21 cellular contexts compared by ENCODE assay signal in the genomic region with DNA sequence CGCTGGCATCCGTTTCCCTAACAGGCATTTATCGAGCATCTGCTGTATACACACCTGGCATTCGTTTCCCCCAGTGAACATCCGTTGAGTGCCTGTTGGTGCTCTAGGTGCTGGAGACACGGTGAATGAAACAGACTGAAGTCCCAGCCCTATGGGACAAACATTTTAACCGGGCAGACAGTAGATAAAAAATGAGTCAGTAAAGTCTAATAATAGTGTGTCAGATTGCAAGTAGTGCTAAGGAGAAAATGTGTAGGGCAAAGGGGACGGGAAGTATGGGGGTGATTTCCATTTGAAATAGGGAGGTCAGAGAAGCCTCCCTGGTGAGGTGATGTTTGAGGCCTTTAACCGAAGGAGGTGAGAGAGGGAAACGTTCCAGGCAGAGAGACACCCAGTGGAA. TPM values are rescaled to one million over a fixed set of nuclear protein-coding genes. Genes with fewer than 3 reads are reported as not detected.
DNase-seq lines count a peak whose midpoint lies in the region; ATAC-seq and TF ChIP-seq lines count a peak whose summit lies in the region.
"Had no signal": no experiment of that assay in that cellular context is flagged by ENCODE, and none has a peak within 500 bp of the region (broad histone marks: within the 10 kb centered on the region; RNA-seq: fewer than 3 reads in every experiment).

No MANE protein-coding gene starts in this region.

- H3K27me3 Mint-ChIP-seq in activated CD4-positive, alpha-beta memory T cell treated with anti-CD3 and anti-CD28 coated beads, Interleukin-2, amount 10 ng/mL, durations not matched to agents 7 days and 5 days, result no peaks in the 10 kb centered on the region
- no peaks in the 10 kb centered on the region for H3K27me3 Mint-ChIP-seq in activated CD4-positive, alpha-beta memory T cell treated with anti-CD3 and anti-CD28 coated beads for 36 hours
- no peaks in the 10 kb centered on the region for H3K27me3 Mint-ChIP-seq in osteocyte (ENCODE audit: unreplicated experiment)

- H3K9me3 ChIP-seq in heart left ventricle (no peaks in the 10 kb centered on the region), right atrium auricular region (no peaks in the 10 kb centered on the region)
- H3K9me3 ChIP-seq: MG63 had no signal

- ATAC-seq in heart left ventricle, result peak; percentile 38 to 62 (median 56)

- peaks cover 36% of the 10 kb centered on the region for H3K36me3 Mint-ChIP-seq in activated CD4-positive, alpha-beta memory T cell treated with anti-CD3 and anti-CD28 coated beads, Interleukin-2, amount 10 ng/mL, durations not matched to agents 7 days and 5 days (ENCODE audit: low read depth)
- no peaks in the 10 kb centered on the region for H3K36me3 Mint-ChIP-seq in activated CD4-positive, alpha-beta memory T cell treated with anti-CD3 and anti-CD28 coated beads for 36 hours
- H3K36me3 Mint-ChIP-seq in osteocyte (ENCODE audit: unreplicated experiment), result peaks cover 8% of the 10 kb centered on the region

- H3K27me3 ChIP-seq in heart left ventricle (no peaks in the 10 kb centered on the region), right atrium auricular region (no peaks in the 10 kb centered on the region)
- H3K27me3 ChIP-seq: MG63 had no signal

- 55 to 62% (median 57%) methylated on average over 10 of the region's 10 CpGs for WGBS in heart left ventricle, 4 donors

- H3K4me1 Mint-ChIP-seq in activated CD4-positive, alpha-beta memory T cell treated with anti-CD3 and anti-CD28 coated beads, Interleukin-2, amount 10 ng/mL, durations not matched to agents 7 days and 5 days, result peaks cover 39% of the 10 kb centered on the region
- H3K4me1 Mint-ChIP-seq in activated CD4-positive, alpha-beta memory T cell treated with anti-CD3 and anti-CD28 coated beads for 36 hours (ENCODE audit: low read depth), result peaks cover 21% of the 10 kb centered on the region
- H3K4me1 Mint-ChIP-seq in osteocyte (ENCODE audit: unreplicated experiment), result no peaks in the 10 kb centered on the region

- no peak overlapping the region for H3K4me3 Mint-ChIP-seq in activated CD4-positive, alpha-beta memory T cell treated with anti-CD3 and anti-CD28 coated beads, Interleukin-2, amount 10 ng/mL, durations not matched to agents 7 days and 5 days
- no peak overlapping the region for H3K4me3 Mint-ChIP-seq in activated CD4-positive, alpha-beta memory T cell treated with anti-CD3 and anti-CD28 coated beads for 36 hours
- no peak overlapping the region for H3K4me3 Mint-ChIP-seq in osteocyte (ENCODE audit: unreplicated experiment)

- CTCF ChIA-PET in activated CD4-positive, alpha-beta memory T cell treated with anti-CD3 and anti-CD28 coated beads, Interleukin-2, amount 10 ng/mL, durations not matched to agents 7 days and 5 days (lab: Charles Lee), result no interaction called here
- CTCF ChIA-PET in activated CD4-positive, alpha-beta memory T cell treated with anti-CD3 and anti-CD28 coated beads for 36 hours (lab: Charles Lee), result no interaction called here

- DNase-seq in activated CD4-positive, alpha-beta memory T cell treated with anti-CD3 and anti-CD28 coated beads, Interleukin-2, amount 10 ng/mL, durations not matched to agents 7 days and 5 days, result no peak
- DNase-seq in activated CD4-positive, alpha-beta memory T cell treated with anti-CD3 and anti-CD28 coated beads for 36 hours, result no peak
- DNase-seq in heart left ventricle (no peak), cardiac septum (ENCODE audit: low spot score) (no peak), right atrium auricular region (ENCODE audit: low spot score) (no peak), osteocyte (ENCODE audit: extremely low spot score, unreplicated experiment) (no peak), NCI-H748 (lab: John Stamatoyannopoulos, UW; ENCODE audit: unreplicated experiment) (no peak)
- DNase-seq: Calu3, DMS79 treated with DMSO at 0.1 percent for 48 hours, GF-D8, HCEC 1CT, IMR-90, KG1, MG63, NCI-H1105 treated with DMSO at 0.1 percent for 48 hours, NCI-H2029, NCI-H446, NCI-H524 treated with DMSO at 0.1 percent for 48 hours, NCI-H82, PC-9, SHP77 treated with DMSO at 0.1 percent for 48 hours had no signal

- H3K4me3 ChIP-seq in heart left ventricle (no peak overlapping the region), right atrium auricular region (no peak overlapping the region)
- H3K4me3 ChIP-seq: MG63, PC-9 had no signal

- peak overlapping the region; percentile 31 for H3K27ac Mint-ChIP-seq in activated CD4-positive, alpha-beta memory T cell treated with anti-CD3 and anti-CD28 coated beads, Interleukin-2, amount 10 ng/mL, durations not matched to agents 7 days and 5 days
- H3K27ac Mint-ChIP-seq in activated CD4-positive, alpha-beta memory T cell treated with anti-CD3 and anti-CD28 coated beads for 36 hours, result no peak overlapping the region
- H3K27ac Mint-ChIP-seq in osteocyte (ENCODE audit: unreplicated experiment), result no peak overlapping the region

- intact Hi-C loops in activated CD4-positive, alpha-beta memory T cell treated with anti-CD3 and anti-CD28 coated beads for 36 hours (cut with micrococcal nuclease), result no loop called here
- intact Hi-C loops in heart left ventricle (cut with DNase I) (no loop called here), cardiac septum (cut with DNase I) (no loop called here)

- H3K27ac ChIP-seq in heart left ventricle (peak overlapping the region in 9 of 12 donors; percentile 11 to 76 (median 57)), right atrium auricular region (peak overlapping the region; percentile 22 to 73)
- H3K27ac ChIP-seq: PC-9 had no signal

- no peak for TF ChIP-seq POLR2A in heart left ventricle (IDR thresholded peaks at IDR 0.05)

- H3K4me1 ChIP-seq in heart left ventricle (peaks cover 0 to 1% (median 0%) of the 10 kb centered on the region in 12 donors), right atrium auricular region (no peaks in the 10 kb centered on the region)

- H3K36me3 ChIP-seq in heart left ventricle (peaks cover 0 to 4% (median 0%) of the 10 kb centered on the region in 9 donors), right atrium auricular region (no peaks in the 10 kb centered on the region)
- H3K36me3 ChIP-seq: MG63 had no signal

- POLR2A ChIA-PET in activated CD4-positive, alpha-beta memory T cell treated with anti-CD3 and anti-CD28 coated beads, Interleukin-2, amount 10 ng/mL, durations not matched to agents 7 days and 5 days (lab: Charles Lee), result no interaction called here
- POLR2A ChIA-PET in activated CD4-positive, alpha-beta memory T cell treated with anti-CD3 and anti-CD28 coated beads for 36 hours (lab: Charles Lee), result no interaction called here

- TF ChIP-seq CTCF in heart left ventricle (IDR thresholded peaks at IDR 0.05) (no peak), right atrium auricular region (IDR thresholded peaks at IDR 0.05) (no peak), osteocyte (IDR thresholded peaks at IDR 0.05) (no peak)

- H3K9me3 Mint-ChIP-seq in activated CD4-positive, alpha-beta memory T cell treated with anti-CD3 and anti-CD28 coated beads, Interleukin-2, amount 10 ng/mL, durations not matched to agents 7 days and 5 days, result no peaks in the 10 kb centered on the region
- H3K9me3 Mint-ChIP-seq in activated CD4-positive, alpha-beta memory T cell treated with anti-CD3 and anti-CD28 coated beads for 36 hours, result no peaks in the 10 kb centered on the region
- H3K9me3 Mint-ChIP-seq in osteocyte (ENCODE audit: unreplicated experiment), result no peaks in the 10 kb centered on the region

RNA-seq across cellular contexts. Expression of a gene that starts 5.3 kb away (rescaled TPM):
- total RNA-seq in activated CD4-positive, alpha-beta memory T cell treated with anti-CD3 and anti-CD28 coated beads, Interleukin-2, amount 10 ng/mL, durations not matched to agents 7 days and 5 days, result 100 to 1,000 TPM; 446 to 461 TPM
- 100 to 1,000 TPM; 149 to 150 TPM for total RNA-seq in activated CD4-positive, alpha-beta memory T cell treated with anti-CD3 and anti-CD28 coated beads for 36 hours
- total RNA-seq in heart left ventricle (10 to 100 TPM; 37.1 to 72.5 (median 55.3) TPM), cardiac septum (38.6 TPM), right atrium auricular region (10 to 100 TPM; 49.3 to 73.7 TPM), osteocyte (39.3 and 42.5 TPM in 2 replicates)
- 100 to 1,000 TPM in 1 of 2 donors, 10 to 100 TPM in 1; 93.8 to 118 TPM for polyA plus RNA-seq in heart left ventricle

RNA-seq across cellular contexts. Expression of a gene that starts 7.5 kb away (rescaled TPM):
- 10 to 100 TPM; 26.1 to 29.2 TPM for total RNA-seq in activated CD4-positive, alpha-beta memory T cell treated with anti-CD3 and anti-CD28 coated beads, Interleukin-2, amount 10 ng/mL, durations not matched to agents 7 days and 5 days
- 1 to 10 TPM; 7.1 to 7.7 TPM for total RNA-seq in activated CD4-positive, alpha-beta memory T cell treated with anti-CD3 and anti-CD28 coated beads for 36 hours
- total RNA-seq in heart left ventricle (10 to 100 TPM in 8 of 9 donors, 1 to 10 TPM in 1; 9.6 to 35.7 (median 17.3) TPM), cardiac septum (12.9 TPM), right atrium auricular region (10 to 100 TPM; 23.0 to 43.0 TPM), osteocyte (16.9 and 20.2 TPM in 2 replicates)
- 10 to 100 TPM; 10.5 to 37.3 TPM for polyA plus RNA-seq in heart left ventricle

RNA-seq across cellular contexts. Expression of a gene that starts 23.2 kb away (rescaled TPM):
- total RNA-seq in activated CD4-positive, alpha-beta memory T cell treated with anti-CD3 and anti-CD28 coated beads, Interleukin-2, amount 10 ng/mL, durations not matched to agents 7 days and 5 days, result 10 to 100 TPM; 21.7 to 22.3 TPM
- total RNA-seq in activated CD4-positive, alpha-beta memory T cell treated with anti-CD3 and anti-CD28 coated beads for 36 hours, result 10 to 100 TPM; 13.5 to 16.2 TPM
- total RNA-seq in heart left ventricle, result 10 to 100 TPM; 13.4 to 21.6 (median 16.8) TPM
- polyA plus RNA-seq in heart left ventricle, result 10 to 100 TPM in 1 of 2 donors, 1 to 10 TPM in 1; 5.2 to 23.7 TPM
- 16.5 TPM for total RNA-seq in cardiac septum
- total RNA-seq in right atrium auricular region, result 10 to 100 TPM; 11.0 to 17.5 TPM
- 16.4 and 19.9 TPM in 2 replicates for total RNA-seq in osteocyte

RNA-seq across cellular contexts. Expression of a gene that starts 40.3 kb away (rescaled TPM):
- 10 to 100 TPM; 57.6 to 60.1 TPM for total RNA-seq in activated CD4-positive, alpha-beta memory T cell treated with anti-CD3 and anti-CD28 coated beads, Interleukin-2, amount 10 ng/mL, durations not matched to agents 7 days and 5 days
- total RNA-seq in activated CD4-positive, alpha-beta memory T cell treated with anti-CD3 and anti-CD28 coated beads for 36 hours, result 10 to 100 TPM; 62.8 to 73.9 TPM
- total RNA-seq in heart left ventricle, result 10 to 100 TPM; 13.6 to 34.3 (median 18.1) TPM
- polyA plus RNA-seq in heart left ventricle, result 10 to 100 TPM; 15.2 to 62.4 TPM
- total RNA-seq in cardiac septum, result 18.8 TPM
- 10 to 100 TPM; 36.6 to 43.3 TPM for total RNA-seq in right atrium auricular region
- total RNA-seq in osteocyte, result 47.6 and 57.1 TPM in 2 replicates

RNA-seq across cellular contexts. Expression of a gene that starts 46.2 kb away (rescaled TPM):
- 10 to 100 TPM; 76.4 to 82.4 TPM for total RNA-seq in activated CD4-positive, alpha-beta memory T cell treated with anti-CD3 and anti-CD28 coated beads, Interleukin-2, amount 10 ng/mL, durations not matched to agents 7 days and 5 days
- 10 to 100 TPM; 70.7 to 73.0 TPM for total RNA-seq in activated CD4-positive, alpha-beta memory T cell treated with anti-CD3 and anti-CD28 coated beads for 36 hours
- total RNA-seq in heart left ventricle, result 1 to 10 TPM in 8 of 9 donors, under 1 TPM in 1; 0.52 to 6.1 (median 1.7) TPM
- 10 to 100 TPM in 1 of 2 donors, 1 to 10 TPM in 1; 2.0 to 22.3 TPM for polyA plus RNA-seq in heart left ventricle
- total RNA-seq in cardiac septum, result 2.2 TPM
- total RNA-seq in right atrium auricular region, result 1 to 10 TPM; 2.2 to 4.9 TPM
- not detected in 2 replicates for total RNA-seq in osteocyte
